9 cellular contexts compared by ENCODE assay signal in genomic region chr4:48141048-48141447, GRCh38. TPM values are rescaled to one million over a fixed set of nuclear protein-coding genes. Genes with fewer than 3 reads are reported as not detected.
A peak's percentile ranks its signal among the peaks of the same experiment; 100 is the strongest.
DNase-seq lines count a peak whose midpoint lies in the region; ATAC-seq, FAIRE-seq and TF ChIP-seq lines count a peak whose summit lies in the region.
"Had no signal": no experiment of that assay in that cellular context is flagged by ENCODE, and none has a peak within 500 bp of the region (broad histone marks: within the 10 kb centered on the region; RNA-seq: fewer than 3 reads in every experiment).

No MANE protein-coding gene starts in this region.

- peak; percentile 87 for FAIRE-seq in endometrium (lab: Jason Lieb, UNC)

- no peaks in the 10 kb centered on the region for H3K9me2 ChIP-seq in PC-3 (replicated peaks; ENCODE audit: low read length)

- no peak overlapping the region for H3K4me2 ChIP-seq in PC-3 (ENCODE audit: low read length)
- H3K4me2 ChIP-seq: BLaER1 had no signal

- TF ChIP-seq CTCF in PC-3 (conservative IDR thresholded peaks at IDR 0.05; ENCODE audit: low read depth, low read length) = peak; percentile 61
- TF ChIP-seq CTCF in nephron (IDR thresholded peaks at IDR 0.05; ENCODE audit: unreplicated experiment in 3 of 3) = peak; percentile 51 to 74 (median 56)

- H3K36me3 Mint-ChIP-seq in nephron (ENCODE audit: low read depth) = no peaks in the 10 kb centered on the region

- no peaks in the 10 kb centered on the region for H3K27me3 Mint-ChIP-seq in nephron (ENCODE audit: low read depth)

- no peak overlapping the region for H3K27ac ChIP-seq in PC-3 (ENCODE audit: low read length)
- H3K27ac ChIP-seq: BLaER1 had no signal

- ATAC-seq in PC-3 = peak; percentile 33; the same call in 1 of the 2 replicates
- no peak for ATAC-seq in HG02938 (IDR thresholded peaks at IDR 0.05; ENCODE audit: unreplicated experiment)

- no peaks in the 10 kb centered on the region for H3K9me3 Mint-ChIP-seq in nephron

- H3K9me3 ChIP-seq in PC-3 (ENCODE audit: low read length) = no peaks in the 10 kb centered on the region
- H3K9me3 ChIP-seq: BLaER1 had no signal

- H3F3A ChIP-seq in PC-3 (ENCODE audit: low read length, unreplicated experiment) = no peaks in the 10 kb centered on the region

- no peaks in the 10 kb centered on the region for H3K79me2 ChIP-seq in PC-3 (ENCODE audit: low read length)

- H3K4me1 Mint-ChIP-seq in nephron = no peaks in the 10 kb centered on the region

- H3K27ac Mint-ChIP-seq in nephron = no peak overlapping the region

- POLR2A ChIA-PET in PC-3 (lab: Charles Lee; ENCODE audit: unreplicated experiment) = no interaction called here

- H3K4me3 ChIP-seq in PC-3 (ENCODE audit: low read length) = no peak overlapping the region
- H3K4me3 ChIP-seq: BLaER1 had no signal

- no peak overlapping the region for H3K9ac ChIP-seq in PC-3 (ENCODE audit: low read length)
- H3K9ac ChIP-seq: BLaER1 had no signal

- no peaks in the 10 kb centered on the region for H3K27me3 ChIP-seq in PC-3 (ENCODE audit: low read length)
- H3K27me3 ChIP-seq: BLaER1 had no signal

- DNase-seq in NCI-H1105 treated with DMSO at 0.1 percent for 48 hours (lab: John Stamatoyannopoulos, UW) (peak; percentile 33), NCI-H1105 (lab: John Stamatoyannopoulos, UW) (no peak), HT1080 (ENCODE audit: low read depth) (peak; percentile 28), PC-3 (peak; percentile 66), GOT3 (lab: John Stamatoyannopoulos, UW) (no peak)

- peaks cover under 1% of the 10 kb centered on the region; the same call in 1 of the 2 replicates for H3K4me1 ChIP-seq in PC-3 (ENCODE audit: insufficient read depth, low read length)
- H3K4me1 ChIP-seq: BLaER1 had no signal

- H2AFZ ChIP-seq in PC-3 (ENCODE audit: low read length) = no peak overlapping the region

- H4K20me1 ChIP-seq in PC-3 (ENCODE audit: low read length) = no peaks in the 10 kb centered on the region

- CTCF ChIA-PET in PC-3 (lab: Charles Lee) = no interaction called here

- H3K36me3 ChIP-seq in PC-3 (ENCODE audit: low read depth, low read length) = no peaks in the 10 kb centered on the region

- BruUV-seq in PC-3 (replicated peaks; lab: Mats Ljungman, UMichigan) = no TSS peak

- intact Hi-C loops in PC-3 (cut with micrococcal nuclease) = no loop called here

- no peak overlapping the region for H3K4me3 Mint-ChIP-seq in nephron

RNA-seq across cellular contexts. Expression of gene TXK, which starts 7.0 kb away (rescaled TPM):
- 0.06 and 0.07 TPM in 2 replicates for total RNA-seq in HT1080 (2014; rRNA removed; shearing (Covaris generic))
- polyA plus RNA-seq in HT1080 (2015; cell fraction: cytosol; rRNA removed) = 0.07 and 0.09 TPM in 2 replicates
- polyA plus RNA-seq in HT1080 (2015; cell fraction: nucleus; rRNA removed) = 0.77 TPM in 1 of 2 replicates, not detected in the other
- 0.92 and 2.6 TPM in 2 replicates for total RNA-seq in PC-3 (2014; rRNA removed)

Comparison
In these comparisons a context has a peak if more than half of its experiments do, and no peak if none do; other contexts are left out.
1. DNase-seq: peak in NCI-H1105 treated with DMSO at 0.1 percent for 48 hours (single experiment), HT1080 (single experiment) and PC-3 (single experiment); none in NCI-H1105 (single experiment) and GOT3 (single experiment).